3 cellular contexts compared by ENCODE assay signal in the genomic region with DNA sequence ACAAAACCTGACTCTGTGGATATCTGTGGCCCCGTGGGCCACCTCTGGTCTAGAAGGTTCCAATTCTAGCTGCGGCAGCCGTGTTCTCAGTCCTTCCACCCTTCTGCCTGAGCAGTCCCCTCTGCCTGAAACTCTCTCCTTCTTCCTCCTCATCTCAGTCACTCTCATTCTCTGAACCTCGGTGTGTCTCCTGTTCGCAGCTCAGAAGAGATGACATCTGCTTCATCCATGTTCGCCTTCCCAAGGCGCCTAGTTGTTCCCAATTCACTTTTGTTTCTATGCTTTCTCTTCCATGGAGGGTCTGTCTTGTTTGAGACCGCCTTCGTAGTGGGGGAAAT.
TF ChIP-seq lines count a peak whose summit lies in the region.

No MANE protein-coding gene starts in this region.

TF ChIP-seq in liver, 16 proteins besides CTCF, POLR2A, EP300 and RAD21 (continued from another document):
- TF ChIP-seq, protein P1, sequence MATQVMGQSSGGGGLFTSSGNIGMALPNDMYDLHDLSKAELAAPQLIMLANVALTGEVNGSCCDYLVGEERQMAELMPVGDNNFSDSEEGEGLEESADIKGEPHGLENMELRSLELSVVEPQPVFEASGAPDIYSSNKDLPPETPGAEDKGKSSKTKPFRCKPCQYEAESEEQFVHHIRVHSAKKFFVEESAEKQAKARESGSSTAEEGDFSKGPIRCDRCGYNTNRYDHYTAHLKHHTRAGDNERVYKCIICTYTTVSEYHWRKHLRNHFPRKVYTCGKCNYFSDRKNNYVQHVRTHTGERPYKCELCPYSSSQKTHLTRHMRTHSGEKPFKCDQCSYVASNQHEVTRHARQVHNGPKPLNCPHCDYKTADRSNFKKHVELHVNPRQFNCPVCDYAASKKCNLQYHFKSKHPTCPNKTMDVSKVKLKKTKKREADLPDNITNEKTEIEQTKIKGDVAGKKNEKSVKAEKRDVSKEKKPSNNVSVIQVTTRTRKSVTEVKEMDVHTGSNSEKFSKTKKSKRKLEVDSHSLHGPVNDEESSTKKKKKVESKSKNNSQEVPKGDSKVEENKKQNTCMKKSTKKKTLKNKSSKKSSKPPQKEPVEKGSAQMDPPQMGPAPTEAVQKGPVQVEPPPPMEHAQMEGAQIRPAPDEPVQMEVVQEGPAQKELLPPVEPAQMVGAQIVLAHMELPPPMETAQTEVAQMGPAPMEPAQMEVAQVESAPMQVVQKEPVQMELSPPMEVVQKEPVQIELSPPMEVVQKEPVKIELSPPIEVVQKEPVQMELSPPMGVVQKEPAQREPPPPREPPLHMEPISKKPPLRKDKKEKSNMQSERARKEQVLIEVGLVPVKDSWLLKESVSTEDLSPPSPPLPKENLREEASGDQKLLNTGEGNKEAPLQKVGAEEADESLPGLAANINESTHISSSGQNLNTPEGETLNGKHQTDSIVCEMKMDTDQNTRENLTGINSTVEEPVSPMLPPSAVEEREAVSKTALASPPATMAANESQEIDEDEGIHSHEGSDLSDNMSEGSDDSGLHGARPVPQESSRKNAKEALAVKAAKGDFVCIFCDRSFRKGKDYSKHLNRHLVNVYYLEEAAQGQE (IDR thresholded peaks at IDR 0.05) = no peak
- TF ChIP-seq, protein P2, sequence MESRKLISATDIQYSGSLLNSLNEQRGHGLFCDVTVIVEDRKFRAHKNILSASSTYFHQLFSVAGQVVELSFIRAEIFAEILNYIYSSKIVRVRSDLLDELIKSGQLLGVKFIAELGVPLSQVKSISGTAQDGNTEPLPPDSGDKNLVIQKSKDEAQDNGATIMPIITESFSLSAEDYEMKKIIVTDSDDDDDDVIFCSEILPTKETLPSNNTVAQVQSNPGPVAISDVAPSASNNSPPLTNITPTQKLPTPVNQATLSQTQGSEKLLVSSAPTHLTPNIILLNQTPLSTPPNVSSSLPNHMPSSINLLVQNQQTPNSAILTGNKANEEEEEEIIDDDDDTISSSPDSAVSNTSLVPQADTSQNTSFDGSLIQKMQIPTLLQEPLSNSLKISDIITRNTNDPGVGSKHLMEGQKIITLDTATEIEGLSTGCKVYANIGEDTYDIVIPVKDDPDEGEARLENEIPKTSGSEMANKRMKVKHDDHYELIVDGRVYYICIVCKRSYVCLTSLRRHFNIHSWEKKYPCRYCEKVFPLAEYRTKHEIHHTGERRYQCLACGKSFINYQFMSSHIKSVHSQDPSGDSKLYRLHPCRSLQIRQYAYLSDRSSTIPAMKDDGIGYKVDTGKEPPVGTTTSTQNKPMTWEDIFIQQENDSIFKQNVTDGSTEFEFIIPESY (IDR thresholded peaks at IDR 0.05) = no peak
- TF ChIP-seq FOXA1 (IDR thresholded peaks at IDR 0.05) = no peak
- no peak for TF ChIP-seq FOXA2 (IDR thresholded peaks at IDR 0.05)
- no peak for TF ChIP-seq YY1 (IDR thresholded peaks at IDR 0.05)
- TF ChIP-seq GABPA (IDR thresholded peaks at IDR 0.05 in 1 of 2, conservative IDR thresholded peaks at IDR 0.05 in 1 of 2) = no peak
- no peak for TF ChIP-seq TAF1 (conservative IDR thresholded peaks at IDR 0.05)
- no peak for TF ChIP-seq NR2F2 (IDR thresholded peaks at IDR 0.05)
- no peak for TF ChIP-seq HNF4A (conservative IDR thresholded peaks at IDR 0.05)
- TF ChIP-seq, protein P3, sequence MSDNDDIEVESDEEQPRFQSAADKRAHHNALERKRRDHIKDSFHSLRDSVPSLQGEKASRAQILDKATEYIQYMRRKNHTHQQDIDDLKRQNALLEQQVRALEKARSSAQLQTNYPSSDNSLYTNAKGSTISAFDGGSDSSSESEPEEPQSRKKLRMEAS (IDR thresholded peaks at IDR 0.05) = no peak
- no peak for TF ChIP-seq HNF4G (IDR thresholded peaks at IDR 0.05)
TF ChIP-seq in liver: peak in this region for 0.

TF ChIP-seq in HepG2, 621 proteins besides CTCF, POLR2A, EP300 and RAD21 (continued from another document):
- no peak for TF ChIP-seq ZNF792 (CRISPR knock-in tag; IDR thresholded peaks at IDR 0.05)
- no peak for TF ChIP-seq MEIS1 (CRISPR knock-in tag; IDR thresholded peaks at IDR 0.05; ENCODE audit: borderline replicate concordance)
- no peak for TF ChIP-seq SNAPC2 (CRISPR knock-in tag; IDR thresholded peaks at IDR 0.05)
- no peak for TF ChIP-seq KDM5B (CRISPR knock-in tag; IDR thresholded peaks at IDR 0.05; ENCODE audit: borderline replicate concordance)
- no peak for TF ChIP-seq RARG (CRISPR knock-in tag; IDR thresholded peaks at IDR 0.05; ENCODE audit: low read depth)
- no peak for TF ChIP-seq ZNF629 (CRISPR knock-in tag; conservative IDR thresholded peaks at IDR 0.05)
- TF ChIP-seq ZNF335 (CRISPR knock-in tag; IDR thresholded peaks at IDR 0.05) = no peak
- TF ChIP-seq ETV5 (CRISPR knock-in tag; IDR thresholded peaks at IDR 0.05; ENCODE audit: borderline replicate concordance) = no peak
- no peak for TF ChIP-seq ZSCAN12 (CRISPR knock-in tag; IDR thresholded peaks at IDR 0.05)
- TF ChIP-seq KAT8 (CRISPR knock-in tag; IDR thresholded peaks at IDR 0.05) = no peak

TF ChIP-seq in WTC11, 78 proteins besides CTCF, POLR2A, EP300 and RAD21 (continued from another document):
- TF ChIP-seq, protein P4, sequence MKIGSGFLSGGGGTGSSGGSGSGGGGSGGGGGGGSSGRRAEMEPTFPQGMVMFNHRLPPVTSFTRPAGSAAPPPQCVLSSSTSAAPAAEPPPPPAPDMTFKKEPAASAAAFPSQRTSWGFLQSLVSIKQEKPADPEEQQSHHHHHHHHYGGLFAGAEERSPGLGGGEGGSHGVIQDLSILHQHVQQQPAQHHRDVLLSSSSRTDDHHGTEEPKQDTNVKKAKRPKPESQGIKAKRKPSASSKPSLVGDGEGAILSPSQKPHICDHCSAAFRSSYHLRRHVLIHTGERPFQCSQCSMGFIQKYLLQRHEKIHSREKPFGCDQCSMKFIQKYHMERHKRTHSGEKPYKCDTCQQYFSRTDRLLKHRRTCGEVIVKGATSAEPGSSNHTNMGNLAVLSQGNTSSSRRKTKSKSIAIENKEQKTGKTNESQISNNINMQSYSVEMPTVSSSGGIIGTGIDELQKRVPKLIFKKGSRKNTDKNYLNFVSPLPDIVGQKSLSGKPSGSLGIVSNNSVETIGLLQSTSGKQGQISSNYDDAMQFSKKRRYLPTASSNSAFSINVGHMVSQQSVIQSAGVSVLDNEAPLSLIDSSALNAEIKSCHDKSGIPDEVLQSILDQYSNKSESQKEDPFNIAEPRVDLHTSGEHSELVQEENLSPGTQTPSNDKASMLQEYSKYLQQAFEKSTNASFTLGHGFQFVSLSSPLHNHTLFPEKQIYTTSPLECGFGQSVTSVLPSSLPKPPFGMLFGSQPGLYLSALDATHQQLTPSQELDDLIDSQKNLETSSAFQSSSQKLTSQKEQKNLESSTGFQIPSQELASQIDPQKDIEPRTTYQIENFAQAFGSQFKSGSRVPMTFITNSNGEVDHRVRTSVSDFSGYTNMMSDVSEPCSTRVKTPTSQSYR (CRISPR knock-in tag; IDR thresholded peaks at IDR 0.05) = no peak
- TF ChIP-seq, protein P5, sequence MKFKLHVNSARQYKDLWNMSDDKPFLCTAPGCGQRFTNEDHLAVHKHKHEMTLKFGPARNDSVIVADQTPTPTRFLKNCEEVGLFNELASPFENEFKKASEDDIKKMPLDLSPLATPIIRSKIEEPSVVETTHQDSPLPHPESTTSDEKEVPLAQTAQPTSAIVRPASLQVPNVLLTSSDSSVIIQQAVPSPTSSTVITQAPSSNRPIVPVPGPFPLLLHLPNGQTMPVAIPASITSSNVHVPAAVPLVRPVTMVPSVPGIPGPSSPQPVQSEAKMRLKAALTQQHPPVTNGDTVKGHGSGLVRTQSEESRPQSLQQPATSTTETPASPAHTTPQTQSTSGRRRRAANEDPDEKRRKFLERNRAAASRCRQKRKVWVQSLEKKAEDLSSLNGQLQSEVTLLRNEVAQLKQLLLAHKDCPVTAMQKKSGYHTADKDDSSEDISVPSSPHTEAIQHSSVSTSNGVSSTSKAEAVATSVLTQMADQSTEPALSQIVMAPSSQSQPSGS (CRISPR knock-in tag; IDR thresholded peaks at IDR 0.05; ENCODE audit: borderline replicate concordance, low read depth) = no peak
- TF ChIP-seq, protein P6, sequence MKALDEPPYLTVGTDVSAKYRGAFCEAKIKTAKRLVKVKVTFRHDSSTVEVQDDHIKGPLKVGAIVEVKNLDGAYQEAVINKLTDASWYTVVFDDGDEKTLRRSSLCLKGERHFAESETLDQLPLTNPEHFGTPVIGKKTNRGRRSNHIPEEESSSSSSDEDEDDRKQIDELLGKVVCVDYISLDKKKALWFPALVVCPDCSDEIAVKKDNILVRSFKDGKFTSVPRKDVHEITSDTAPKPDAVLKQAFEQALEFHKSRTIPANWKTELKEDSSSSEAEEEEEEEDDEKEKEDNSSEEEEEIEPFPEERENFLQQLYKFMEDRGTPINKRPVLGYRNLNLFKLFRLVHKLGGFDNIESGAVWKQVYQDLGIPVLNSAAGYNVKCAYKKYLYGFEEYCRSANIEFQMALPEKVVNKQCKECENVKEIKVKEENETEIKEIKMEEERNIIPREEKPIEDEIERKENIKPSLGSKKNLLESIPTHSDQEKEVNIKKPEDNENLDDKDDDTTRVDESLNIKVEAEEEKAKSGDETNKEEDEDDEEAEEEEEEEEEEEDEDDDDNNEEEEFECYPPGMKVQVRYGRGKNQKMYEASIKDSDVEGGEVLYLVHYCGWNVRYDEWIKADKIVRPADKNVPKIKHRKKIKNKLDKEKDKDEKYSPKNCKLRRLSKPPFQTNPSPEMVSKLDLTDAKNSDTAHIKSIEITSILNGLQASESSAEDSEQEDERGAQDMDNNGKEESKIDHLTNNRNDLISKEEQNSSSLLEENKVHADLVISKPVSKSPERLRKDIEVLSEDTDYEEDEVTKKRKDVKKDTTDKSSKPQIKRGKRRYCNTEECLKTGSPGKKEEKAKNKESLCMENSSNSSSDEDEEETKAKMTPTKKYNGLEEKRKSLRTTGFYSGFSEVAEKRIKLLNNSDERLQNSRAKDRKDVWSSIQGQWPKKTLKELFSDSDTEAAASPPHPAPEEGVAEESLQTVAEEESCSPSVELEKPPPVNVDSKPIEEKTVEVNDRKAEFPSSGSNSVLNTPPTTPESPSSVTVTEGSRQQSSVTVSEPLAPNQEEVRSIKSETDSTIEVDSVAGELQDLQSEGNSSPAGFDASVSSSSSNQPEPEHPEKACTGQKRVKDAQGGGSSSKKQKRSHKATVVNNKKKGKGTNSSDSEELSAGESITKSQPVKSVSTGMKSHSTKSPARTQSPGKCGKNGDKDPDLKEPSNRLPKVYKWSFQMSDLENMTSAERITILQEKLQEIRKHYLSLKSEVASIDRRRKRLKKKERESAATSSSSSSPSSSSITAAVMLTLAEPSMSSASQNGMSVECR (CRISPR knock-in tag; IDR thresholded peaks at IDR 0.05; ENCODE audit: borderline replicate concordance) = no peak
- TF ChIP-seq IRF2 (CRISPR knock-in tag; IDR thresholded peaks at IDR 0.05; ENCODE audit: borderline replicate concordance, low read depth) (no peak), ZNF423 (CRISPR knock-in tag; IDR thresholded peaks at IDR 0.05) (no peak), NFATC4 (CRISPR knock-in tag; IDR thresholded peaks at IDR 0.05) (no peak), SMAD3 (CRISPR knock-in tag; IDR thresholded peaks at IDR 0.05; ENCODE audit: borderline replicate concordance) (no peak), HMGA2 (CRISPR knock-in tag; IDR thresholded peaks at IDR 0.05) (no peak), OVOL2 (CRISPR knock-in tag; IDR thresholded peaks at IDR 0.05; ENCODE audit: borderline replicate concordance) (no peak), ZNF219 (CRISPR knock-in tag; IDR thresholded peaks at IDR 0.05; ENCODE audit: borderline replicate concordance) (no peak), ATF1 (CRISPR knock-in tag; IDR thresholded peaks at IDR 0.05) (no peak)
- TF ChIP-seq, protein P7, sequence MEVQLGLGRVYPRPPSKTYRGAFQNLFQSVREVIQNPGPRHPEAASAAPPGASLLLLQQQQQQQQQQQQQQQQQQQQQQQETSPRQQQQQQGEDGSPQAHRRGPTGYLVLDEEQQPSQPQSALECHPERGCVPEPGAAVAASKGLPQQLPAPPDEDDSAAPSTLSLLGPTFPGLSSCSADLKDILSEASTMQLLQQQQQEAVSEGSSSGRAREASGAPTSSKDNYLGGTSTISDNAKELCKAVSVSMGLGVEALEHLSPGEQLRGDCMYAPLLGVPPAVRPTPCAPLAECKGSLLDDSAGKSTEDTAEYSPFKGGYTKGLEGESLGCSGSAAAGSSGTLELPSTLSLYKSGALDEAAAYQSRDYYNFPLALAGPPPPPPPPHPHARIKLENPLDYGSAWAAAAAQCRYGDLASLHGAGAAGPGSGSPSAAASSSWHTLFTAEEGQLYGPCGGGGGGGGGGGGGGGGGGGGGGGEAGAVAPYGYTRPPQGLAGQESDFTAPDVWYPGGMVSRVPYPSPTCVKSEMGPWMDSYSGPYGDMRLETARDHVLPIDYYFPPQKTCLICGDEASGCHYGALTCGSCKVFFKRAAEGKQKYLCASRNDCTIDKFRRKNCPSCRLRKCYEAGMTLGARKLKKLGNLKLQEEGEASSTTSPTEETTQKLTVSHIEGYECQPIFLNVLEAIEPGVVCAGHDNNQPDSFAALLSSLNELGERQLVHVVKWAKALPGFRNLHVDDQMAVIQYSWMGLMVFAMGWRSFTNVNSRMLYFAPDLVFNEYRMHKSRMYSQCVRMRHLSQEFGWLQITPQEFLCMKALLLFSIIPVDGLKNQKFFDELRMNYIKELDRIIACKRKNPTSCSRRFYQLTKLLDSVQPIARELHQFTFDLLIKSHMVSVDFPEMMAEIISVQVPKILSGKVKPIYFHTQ (CRISPR knock-in tag; IDR thresholded peaks at IDR 0.05) = no peak
- TF ChIP-seq, protein P8, sequence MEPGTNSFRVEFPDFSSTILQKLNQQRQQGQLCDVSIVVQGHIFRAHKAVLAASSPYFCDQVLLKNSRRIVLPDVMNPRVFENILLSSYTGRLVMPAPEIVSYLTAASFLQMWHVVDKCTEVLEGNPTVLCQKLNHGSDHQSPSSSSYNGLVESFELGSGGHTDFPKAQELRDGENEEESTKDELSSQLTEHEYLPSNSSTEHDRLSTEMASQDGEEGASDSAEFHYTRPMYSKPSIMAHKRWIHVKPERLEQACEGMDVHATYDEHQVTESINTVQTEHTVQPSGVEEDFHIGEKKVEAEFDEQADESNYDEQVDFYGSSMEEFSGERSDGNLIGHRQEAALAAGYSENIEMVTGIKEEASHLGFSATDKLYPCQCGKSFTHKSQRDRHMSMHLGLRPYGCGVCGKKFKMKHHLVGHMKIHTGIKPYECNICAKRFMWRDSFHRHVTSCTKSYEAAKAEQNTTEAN (CRISPR knock-in tag; IDR thresholded peaks at IDR 0.05) = no peak
- TF ChIP-seq, protein P9, sequence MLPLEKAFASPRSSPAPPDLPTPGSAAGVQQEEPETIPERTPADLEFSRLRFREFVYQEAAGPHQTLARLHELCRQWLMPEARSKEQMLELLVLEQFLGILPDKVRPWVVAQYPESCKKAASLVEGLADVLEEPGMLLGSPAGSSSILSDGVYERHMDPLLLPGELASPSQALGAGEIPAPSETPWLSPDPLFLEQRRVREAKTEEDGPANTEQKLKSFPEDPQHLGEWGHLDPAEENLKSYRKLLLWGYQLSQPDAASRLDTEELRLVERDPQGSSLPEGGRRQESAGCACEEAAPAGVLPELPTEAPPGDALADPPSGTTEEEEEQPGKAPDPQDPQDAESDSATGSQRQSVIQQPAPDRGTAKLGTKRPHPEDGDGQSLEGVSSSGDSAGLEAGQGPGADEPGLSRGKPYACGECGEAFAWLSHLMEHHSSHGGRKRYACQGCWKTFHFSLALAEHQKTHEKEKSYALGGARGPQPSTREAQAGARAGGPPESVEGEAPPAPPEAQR (CRISPR knock-in tag; IDR thresholded peaks at IDR 0.05) = no peak
